8 cellular contexts compared by ENCODE assay signal in genomic region chr3:57227930-57228733, GRCh38. TPM values are rescaled to one million over a fixed set of nuclear protein-coding genes. Genes with fewer than 3 reads are reported as not detected.
DNase-seq lines count a peak whose midpoint lies in the region; TF ChIP-seq lines count a peak whose summit lies in the region.

No MANE protein-coding gene starts in this region.

- peaks cover 56% of the 10 kb centered on the region for H3K4me1 ChIP-seq in Loucy (ENCODE audit: insufficient read depth, low read length, poor library complexity, severe bottlenecking)
- no peaks in the 10 kb centered on the region for H3K4me1 ChIP-seq in colonic mucosa

- H4K20me1 ChIP-seq in Loucy (ENCODE audit: insufficient read depth, low read length, poor library complexity, severe bottlenecking) = peaks cover 35% of the 10 kb centered on the region

- POLR2A ChIA-PET in GM10248 (lab: Yijun Ruan, JAX) = no interaction called here

- TF ChIP-seq CTCF in GM10248 (IDR thresholded peaks at IDR 0.05; ENCODE audit: control extremely low read depth, extremely low read depth, low read depth, missing control alignments) (no peak), Loucy (conservative IDR thresholded peaks at IDR 0.05; ENCODE audit: low read length) (no peak), colonic mucosa (IDR thresholded peaks at IDR 0.05) (no peak)

- H3K9me2 ChIP-seq in Loucy (replicated peaks; ENCODE audit: low read depth, low read length) = no peaks in the 10 kb centered on the region

- H3K4me2 ChIP-seq in Loucy (ENCODE audit: low read depth, low read length, poor library complexity, severe bottlenecking) = peak overlapping the region; percentile 88

- peak; percentile 42 for DNase-seq in GM10248 (ENCODE audit: extremely low spot score)
- DNase-seq in H4 (ENCODE audit: low spot score) = peak; percentile 25
- DNase-seq in activated CD4-positive, alpha-beta T cell treated with anti-CD3 and anti-CD28 coated beads for 48 hours = peak; percentile 60
- DNase-seq in colonic mucosa = peak; percentile 57
- DNase-seq in kidney tubule cell (ENCODE audit: low spot score) = peak; percentile 45
- peak; percentile 5 to 25 for DNase-seq in stimulated activated CD4-positive, alpha-beta T cell treated with anti-CD3 and anti-CD28 coated beads, Interleukin-15, amount 100 ng/mL, for 48 hours (ENCODE audit: low read depth in 2 of 2)
- no peak for DNase-seq in GF-D8 (lab: John Stamatoyannopoulos, UW)

- no peaks in the 10 kb centered on the region for H3F3A ChIP-seq in Loucy (ENCODE audit: low read depth)

- H3K27me3 ChIP-seq in Loucy (ENCODE audit: insufficient read depth, low read length, poor library complexity, severe bottlenecking) (no peaks in the 10 kb centered on the region), colonic mucosa (no peaks in the 10 kb centered on the region)

- peak overlapping the region; percentile 91 for H3K27ac ChIP-seq in colonic mucosa

- CTCF ChIA-PET in GM10248 (lab: Yijun Ruan, JAX) = interaction anchor here (1.0 to 1.9 kb wide), 5 partner anchors 10 to 170 kb away, joined by 3 to 5 read pairs (median 5); partner anchors contain the start of gene HESX1

- intact Hi-C loops in colonic mucosa (cut with DNase I) = loop anchor here (5.0 kb wide), 1 partner anchor 61 kb away; the partner anchor contains the start of gene IL17RD

- H3K9ac ChIP-seq in Loucy (ENCODE audit: low read depth, low read length, poor library complexity, severe bottlenecking) (peak overlapping the region; percentile 88), colonic mucosa (ENCODE audit: low read depth in 2 of 2, low read length in 2 of 2) (peak overlapping the region; percentile 37 to 78)

- H3K4me3 ChIP-seq in Loucy (ENCODE audit: low read length, poor library complexity, severe bottlenecking) (peak overlapping the region; percentile 85), colonic mucosa (peak overlapping the region; percentile 70)

- H3K36me3 ChIP-seq in Loucy (ENCODE audit: insufficient read depth, low read length) (no peaks in the 10 kb centered on the region), colonic mucosa (no peaks in the 10 kb centered on the region)

- H3K79me2 ChIP-seq in Loucy (ENCODE audit: insufficient read depth, low read length) = peaks cover 56% of the 10 kb centered on the region

- H3K9me3 ChIP-seq in Loucy (ENCODE audit: insufficient read depth, low read depth, low read length) (no peaks in the 10 kb centered on the region), colonic mucosa (no peaks in the 10 kb centered on the region)

- peak overlapping the region; percentile 57 for H2AFZ ChIP-seq in Loucy (ENCODE audit: low read length)

RNA-seq across cellular contexts. Expression of gene APPL1, which starts 0.6 kb away (rescaled TPM):
- total RNA-seq in H4 (2014; rRNA removed; shearing (Covaris generic)) = 15.7 and 16.8 TPM in 2 replicates
- total RNA-seq in colonic mucosa = 10 to 100 TPM; 25.8 to 34.9 TPM

RNA-seq across cellular contexts. Expression of gene HESX1, which starts 28.4 kb away (rescaled TPM):
- total RNA-seq in H4 (2014; rRNA removed; shearing (Covaris generic)) = 0.37 TPM in 1 of 2 replicates, not detected in the other
- total RNA-seq in colonic mucosa = under 1 TPM; 0.42 to 0.48 TPM
